Comparison of ENCODE assay signal across 1 cellular context in genomic region chr20:46012926-46013825, GRCh38.
TF ChIP-seq lines count a peak whose summit lies in the region.

No MANE protein-coding gene starts in this region.

TF ChIP-seq in SK-N-SH treated with all-trans-retinoic acid at 6 μM for 48 hours, 23 proteins besides CTCF, POLR2A, EP300 and RAD21 (continued from another document):
- TF ChIP-seq TSHZ2 (CRISPR knock-in tag; IDR thresholded peaks at IDR 0.05) (no peak), TOX (CRISPR knock-in tag; IDR thresholded peaks at IDR 0.05; ENCODE audit: borderline replicate concordance) (no peak), POU6F1 (CRISPR knock-in tag; IDR thresholded peaks at IDR 0.05; ENCODE audit: borderline replicate concordance, low read depth) (no peak), CSRNP3 (CRISPR knock-in tag; IDR thresholded peaks at IDR 0.05) (no peak), OSR1 (CRISPR knock-in tag; IDR thresholded peaks at IDR 0.05) (no peak), GLIS3 (CRISPR knock-in tag; IDR thresholded peaks at IDR 0.05) (no peak), ARNTL (CRISPR knock-in tag; IDR thresholded peaks at IDR 0.05; ENCODE audit: borderline replicate concordance, low read depth) (no peak), BACH2 (CRISPR knock-in tag; IDR thresholded peaks at IDR 0.05; ENCODE audit: borderline replicate concordance) (no peak), CREB5 (CRISPR knock-in tag; IDR thresholded peaks at IDR 0.05; ENCODE audit: low read depth) (no peak)
